In genomic region chr18:49174478-49174877, GRCh38 we compare ENCODE assay signal across 15 cellular contexts.
DNase-seq lines count a peak whose midpoint lies in the region; ATAC-seq, FAIRE-seq and TF ChIP-seq lines count a peak whose summit lies in the region.
"Had no signal": no experiment of that assay in that cellular context is flagged by ENCODE, and none has a peak within 500 bp of the region (broad histone marks: within the 10 kb centered on the region; RNA-seq: fewer than 3 reads in every experiment).

No MANE protein-coding gene starts in this region.

- ATAC-seq in activated CD8-positive, alpha-beta memory T cell treated with anti-CD3 and anti-CD28 coated beads, Interleukin-2, amount 10 ng/mL, durations not matched to agents 7 days and 5 days: no peak
- ATAC-seq: activated CD4-positive, alpha-beta T cell treated with anti-CD3 and anti-CD28 coated beads for 36 hours; activated T-cell treated with anti-CD3 and anti-CD28 coated beads, Interleukin-2, amount 50 U/mL, for 4 hours; naive thymus-derived CD4-positive, alpha-beta T cell; stimulated activated naive CD8-positive, alpha-beta T cell treated with anti-CD3 and anti-CD28 coated beads, Interleukin-15, Interleukin-2, amounts not matched to agents 100 U/mL and 50 U/mL, for 24 hours had no signal

- H3K9me3 ChIP-seq in astrocyte (ENCODE audit: insufficient read depth, low read depth, low read length): no peaks in the 10 kb centered on the region

- no peak for FAIRE-seq in astrocyte (lab: Jason Lieb, UNC)

- no peak for TF ChIP-seq CTCF in astrocyte (IDR thresholded peaks at IDR 0.05; ENCODE audit: insufficient read depth, low read depth, low read length)
- TF ChIP-seq CTCF in glutamatergic neuron (IDR thresholded peaks at IDR 0.05; ENCODE audit: partially characterized antibody, unreplicated experiment): no peak

- no peak overlapping the region for H3K4me2 ChIP-seq in astrocyte (ENCODE audit: low read length)

- H3K27me3 Mint-ChIP-seq in astrocyte (ENCODE audit: low read depth, unreplicated experiment): no peaks in the 10 kb centered on the region
- H3K27me3 Mint-ChIP-seq in glutamatergic neuron (ENCODE audit: unreplicated experiment): peaks cover 4% of the 10 kb centered on the region
- H3K27me3 Mint-ChIP-seq in activated CD8-positive, alpha-beta memory T cell treated with anti-CD3 and anti-CD28 coated beads, Interleukin-2, amount 10 ng/mL, durations not matched to agents 7 days and 5 days: peaks cover 2% of the 10 kb centered on the region
- H3K27me3 Mint-ChIP-seq: activated CD4-positive, alpha-beta T cell treated with anti-CD3 and anti-CD28 coated beads for 36 hours had no signal

- H3K27ac ChIP-seq in astrocyte (ENCODE audit: low read depth, low read length) (no peak overlapping the region), urinary bladder (ENCODE audit: low read depth) (peak overlapping the region; percentile 18)

- no peaks in the 10 kb centered on the region for H3K9me3 Mint-ChIP-seq in astrocyte (ENCODE audit: unreplicated experiment)
- H3K9me3 Mint-ChIP-seq in glutamatergic neuron (ENCODE audit: unreplicated experiment): peaks cover 6% of the 10 kb centered on the region
- no peaks in the 10 kb centered on the region for H3K9me3 Mint-ChIP-seq in activated CD8-positive, alpha-beta memory T cell treated with anti-CD3 and anti-CD28 coated beads, Interleukin-2, amount 10 ng/mL, durations not matched to agents 7 days and 5 days (ENCODE audit: low read depth)
- H3K9me3 Mint-ChIP-seq: activated T-cell treated with anti-CD3 and anti-CD28 coated beads, Interleukin-2, amount 50 U/mL, for 4 hours; H9 had no signal

- no peak overlapping the region for H3K9ac ChIP-seq in astrocyte (ENCODE audit: low read length)

- H3K36me3 ChIP-seq in astrocyte (ENCODE audit: insufficient read depth, low read length) (no peaks in the 10 kb centered on the region), urinary bladder (ENCODE audit: insufficient read depth) (no peaks in the 10 kb centered on the region)

- H3K4me1 Mint-ChIP-seq in astrocyte (ENCODE audit: low read depth, unreplicated experiment) (peaks cover 32% of the 10 kb centered on the region), glutamatergic neuron (ENCODE audit: low read depth, unreplicated experiment) (peaks cover 26% of the 10 kb centered on the region)
- peaks cover 54% of the 10 kb centered on the region for H3K4me1 Mint-ChIP-seq in activated CD8-positive, alpha-beta memory T cell treated with anti-CD3 and anti-CD28 coated beads, Interleukin-2, amount 10 ng/mL, durations not matched to agents 7 days and 5 days
- H3K4me1 Mint-ChIP-seq: H9 had no signal

- H3K4me3 Mint-ChIP-seq in astrocyte (ENCODE audit: unreplicated experiment): no peak overlapping the region
- no peak overlapping the region for H3K4me3 Mint-ChIP-seq in glutamatergic neuron (ENCODE audit: unreplicated experiment)
- H3K4me3 Mint-ChIP-seq in activated CD8-positive, alpha-beta memory T cell treated with anti-CD3 and anti-CD28 coated beads, Interleukin-2, amount 10 ng/mL, durations not matched to agents 7 days and 5 days: no peak overlapping the region
- H3K4me3 Mint-ChIP-seq: activated CD4-positive, alpha-beta T cell treated with anti-CD3 and anti-CD28 coated beads for 36 hours; activated T-cell treated with anti-CD3 and anti-CD28 coated beads, Interleukin-2, amount 50 U/mL, for 4 hours; H9; naive thymus-derived CD4-positive, alpha-beta T cell had no signal

- peak; percentile 66 for DNase-seq in GM03348 (ENCODE audit: low spot score)
- DNase-seq in astrocyte (ENCODE audit: low read depth): peak; percentile 63
- DNase-seq in glutamatergic neuron: no peak
- DNase-seq in activated CD8-positive, alpha-beta memory T cell treated with anti-CD3 and anti-CD28 coated beads, Interleukin-2, amount 10 ng/mL, durations not matched to agents 7 days and 5 days: no peak
- no peak for DNase-seq in iPS-NIHi7 (ENCODE audit: extremely low spot score)
- no peak for DNase-seq in GDM1 (lab: John Stamatoyannopoulos, UW)
- DNase-seq: activated CD4-positive, alpha-beta T cell treated with anti-CD3 and anti-CD28 coated beads for 36 hours; activated T-cell treated with anti-CD3 and anti-CD28 coated beads, Interleukin-2, amount 50 U/mL, for 4 hours; Calu3; H9; head of caudate nucleus; Karpas-422; naive thymus-derived CD4-positive, alpha-beta T cell; stimulated activated naive CD8-positive, alpha-beta T cell treated with anti-CD3 and anti-CD28 coated beads, Interleukin-15, Interleukin-2, amounts not matched to agents 100 U/mL and 50 U/mL, for 24 hours had no signal

- no peaks in the 10 kb centered on the region for H3K27me3 ChIP-seq in astrocyte (ENCODE audit: insufficient read depth, low read length)

- H3K27ac Mint-ChIP-seq in astrocyte (ENCODE audit: unreplicated experiment): no peak overlapping the region
- H3K27ac Mint-ChIP-seq in glutamatergic neuron (ENCODE audit: unreplicated experiment): peak overlapping the region; percentile 81
- no peak overlapping the region for H3K27ac Mint-ChIP-seq in activated CD8-positive, alpha-beta memory T cell treated with anti-CD3 and anti-CD28 coated beads, Interleukin-2, amount 10 ng/mL, durations not matched to agents 7 days and 5 days
- H3K27ac Mint-ChIP-seq: activated CD4-positive, alpha-beta T cell treated with anti-CD3 and anti-CD28 coated beads for 36 hours; H9; naive thymus-derived CD4-positive, alpha-beta T cell had no signal

- CTCF ChIA-PET in activated CD8-positive, alpha-beta memory T cell treated with anti-CD3 and anti-CD28 coated beads, Interleukin-2, amount 10 ng/mL, durations not matched to agents 7 days and 5 days (lab: Charles Lee): interaction anchor here (0.6 to 0.9 kb wide), 2 partner anchors 397 to 476 kb away, joined by 3 read pairs; no protein-coding TSS in a partner anchor

- H3K4me3 ChIP-seq in astrocyte (ENCODE audit: insufficient read depth, low read depth, low read length) (no peak overlapping the region), urinary bladder (ENCODE audit: low read depth, low read length) (no peak overlapping the region)

- H3K36me3 Mint-ChIP-seq in astrocyte (ENCODE audit: low read depth, unreplicated experiment) (no peaks in the 10 kb centered on the region), glutamatergic neuron (ENCODE audit: unreplicated experiment) (no peaks in the 10 kb centered on the region)
- H3K36me3 Mint-ChIP-seq in activated CD8-positive, alpha-beta memory T cell treated with anti-CD3 and anti-CD28 coated beads, Interleukin-2, amount 10 ng/mL, durations not matched to agents 7 days and 5 days: peaks cover 12% of the 10 kb centered on the region

- no peaks in the 10 kb centered on the region for H3K79me2 ChIP-seq in astrocyte (ENCODE audit: insufficient read depth, low read length)

- 63% methylated on average over 4 of the region's 4 CpGs for WGBS in urinary bladder

- H3K4me1 ChIP-seq in astrocyte (ENCODE audit: insufficient read depth, low read length) (peaks cover 16% of the 10 kb centered on the region), urinary bladder (ENCODE audit: insufficient read depth) (no peaks in the 10 kb centered on the region)

- no peaks in the 10 kb centered on the region for H4K20me1 ChIP-seq in astrocyte (ENCODE audit: insufficient read depth, low read length)

- no peak overlapping the region for H2AFZ ChIP-seq in astrocyte (ENCODE audit: low read depth, low read length)

Comparison
In these comparisons a context has a peak if more than half of its experiments do, and no peak if none do; other contexts are left out.
1. DNase-seq: peak in GM03348 (single experiment) and astrocyte (single experiment); none in glutamatergic neuron (single experiment), activated CD8-positive, alpha-beta memory T cell treated with anti-CD3 and anti-CD28 coated beads, Interleukin-2, amount 10 ng/mL, durations not matched to agents 7 days and 5 days (single experiment), iPS-NIHi7 (single experiment) and GDM1 (single experiment).